15 cellular contexts compared by ENCODE assay signal in genomic region chr12:94536040-94536965, GRCh38.
A peak's percentile ranks its signal among the peaks of the same experiment; 100 is the strongest.
DNase-seq lines count a peak whose midpoint lies in the region; TF ChIP-seq lines count a peak whose summit lies in the region.
"Had no signal": no experiment of that assay in that cellular context is flagged by ENCODE, and none has a peak within 500 bp of the region (broad histone marks: within the 10 kb centered on the region; RNA-seq: fewer than 3 reads in every experiment).

No MANE protein-coding gene starts in this region.

- POLR2A ChIA-PET in HEK293 (lab: Yijun Ruan, JAX) (interaction anchor here (0.5 kb wide), 1 partner anchor 983 kb away, joined by 4 read pairs; no protein-coding TSS in a partner anchor), MCF 10A (lab: Yijun Ruan, JAX) (interaction anchor here (1.1 kb wide), 1 partner anchor 10 kb away, joined by 3 read pairs; no protein-coding TSS in a partner anchor)

- H3F3A ChIP-seq in neural cell (ENCODE audit: insufficient read depth, low read length, poor library complexity, severe bottlenecking), result no peaks in the 10 kb centered on the region

- H3K4me1 Mint-ChIP-seq in endodermal cell (peaks cover 5% of the 10 kb centered on the region), MCF 10A (ENCODE audit: insufficient read depth, unreplicated experiment) (peaks cover 10% of the 10 kb centered on the region)

- no peak for TF ChIP-seq EP300 in neural cell (conservative IDR thresholded peaks at IDR 0.05; ENCODE audit: poor library complexity, severe bottlenecking)

- DNase-seq in NCI-H1417 (lab: John Stamatoyannopoulos, UW), result peak in 2 of 3 experiments; percentile 43 to 46
- DNase-seq in NCI-H1417 treated with DMSO at 0.1 percent for 48 hours (lab: John Stamatoyannopoulos, UW), result no peak
- no peak for DNase-seq in endodermal cell
- no peak for DNase-seq in iPS-NIHi7 (ENCODE audit: extremely low spot score)
- no peak for DNase-seq in testis
- DNase-seq in MCF 10A (ENCODE audit: unreplicated experiment), result no peak
- DNase-seq: 8988T; CD8-positive, alpha-beta memory T cell; GF-D8; HFFc6; KG1; NCI-H1694; SK-N-SH had no signal

- H4K20me1 ChIP-seq in neural cell (ENCODE audit: insufficient read depth), result no peaks in the 10 kb centered on the region

- H3K79me2 ChIP-seq in neural cell (replicated peaks; ENCODE audit: insufficient read depth, low read length), result no peaks in the 10 kb centered on the region

- H2AFZ ChIP-seq in neural cell (ENCODE audit: low read depth, low read length), result no peak overlapping the region

- H3K9me3 Mint-ChIP-seq in endodermal cell (no peaks in the 10 kb centered on the region), MCF 10A (ENCODE audit: unreplicated experiment) (no peaks in the 10 kb centered on the region)
- H3K9me3 Mint-ChIP-seq: CD8-positive, alpha-beta memory T cell; HFFc6 had no signal

- no peaks in the 10 kb centered on the region for H3K27me3 ChIP-seq in endodermal cell (ENCODE audit: control insufficient read depth, insufficient read depth, low read length, poor library complexity, severe bottlenecking)
- no peaks in the 10 kb centered on the region for H3K27me3 ChIP-seq in neural cell (ENCODE audit: insufficient read depth, low read depth, low read length)
- no peaks in the 10 kb centered on the region for H3K27me3 ChIP-seq in testis

- CTCF ChIA-PET in HEK293 (lab: Yijun Ruan, JAX), result interaction anchor here (0.8 kb wide), 1 partner anchor 9 kb away, joined by 3 read pairs; no protein-coding TSS in a partner anchor
- CTCF ChIA-PET in MCF 10A (lab: Yijun Ruan, JAX), result interaction anchor here (2.8 kb wide), 1 partner anchor 402 kb away, joined by 15 read pairs; no protein-coding TSS in a partner anchor

- H3K9me2 ChIP-seq in neural cell (ENCODE audit: insufficient read depth, low read length), result no peaks in the 10 kb centered on the region
- H3K9me2 ChIP-seq: SK-N-SH had no signal

- H3K4me3 Mint-ChIP-seq in endodermal cell (no peak overlapping the region), MCF 10A (ENCODE audit: unreplicated experiment) (no peak overlapping the region)
- H3K4me3 Mint-ChIP-seq: CD8-positive, alpha-beta memory T cell; HFFc6 had no signal

- H3K4me3 ChIP-seq in HEK293 (ENCODE audit: low read depth, low read length) (no peak overlapping the region), endodermal cell (ENCODE audit: low read length) (no peak overlapping the region), neural cell (ENCODE audit: low read length) (no peak overlapping the region), testis (no peak overlapping the region)

- H3K9me3 ChIP-seq in HEK293 (ENCODE audit: control insufficient read depth, insufficient read depth, low read depth, low read length) (no peaks in the 10 kb centered on the region), endodermal cell (ENCODE audit: control insufficient read depth, low read length) (no peaks in the 10 kb centered on the region), neural cell (ENCODE audit: low read length) (no peaks in the 10 kb centered on the region), testis (no peaks in the 10 kb centered on the region)
- H3K9me3 ChIP-seq: SK-N-SH had no signal

- H3K36me3 ChIP-seq in HEK293 (ENCODE audit: control insufficient read depth in 2 of 2, insufficient read depth in 1 of 2, low read length in 2 of 2), result no peaks in the 10 kb centered on the region
- H3K36me3 ChIP-seq in endodermal cell (ENCODE audit: control insufficient read depth, insufficient read depth, low read length), result no peaks in the 10 kb centered on the region
- no peaks in the 10 kb centered on the region for H3K36me3 ChIP-seq in neural cell (ENCODE audit: insufficient read depth, low read length)
- no peaks in the 10 kb centered on the region for H3K36me3 ChIP-seq in testis (ENCODE audit: low read depth, missing control alignments)

- H3K27ac Mint-ChIP-seq in endodermal cell, result no peak overlapping the region
- no peak overlapping the region for H3K27ac Mint-ChIP-seq in MCF 10A (ENCODE audit: low read depth, unreplicated experiment)
- H3K27ac Mint-ChIP-seq: CD8-positive, alpha-beta memory T cell; HFFc6 had no signal

- H3K9ac ChIP-seq in endodermal cell (ENCODE audit: extremely low read depth, low read length, poor library complexity, severe bottlenecking) (no peak overlapping the region), neural cell (ENCODE audit: low read length) (no peak overlapping the region)
- H3K9ac ChIP-seq: SK-N-SH had no signal

- H3K27ac ChIP-seq in HEK293 (ENCODE audit: extremely low read depth, low read depth, low read length), result no peak overlapping the region
- H3K27ac ChIP-seq in endodermal cell (ENCODE audit: low read depth, low read length), result peak overlapping the region; percentile 86
- peak overlapping the region; percentile 87 for H3K27ac ChIP-seq in neural cell (ENCODE audit: low read length)
- no peak overlapping the region for H3K27ac ChIP-seq in testis

- no peaks in the 10 kb centered on the region for H3K36me3 Mint-ChIP-seq in endodermal cell (ENCODE audit: low read depth)
- H3K36me3 Mint-ChIP-seq in MCF 10A (ENCODE audit: insufficient read depth, unreplicated experiment), result peaks cover 5% of the 10 kb centered on the region
- H3K36me3 Mint-ChIP-seq: CD8-positive, alpha-beta memory T cell had no signal

- intact Hi-C loops in testis (cut with DNase I; ENCODE audit: low total_unique reads), result no loop called here
- intact Hi-C loops in MCF 10A (cut with micrococcal nuclease), result no loop called here

- 85 to 94% methylated on average over 4 to 11 of the region's 11 CpGs for WGBS in endodermal cell (ENCODE audit: insufficient coverage in 1 of 2, insufficient read length in 1 of 2), 2 experiments
- WGBS in testis, 2 donors, result 81 to 91% methylated on average over 11 of the region's 11 CpGs

- no TSS peak for BruUV-seq in MCF 10A (replicated peaks; lab: Mats Ljungman, UMichigan)

- no peaks in the 10 kb centered on the region for H3K27me3 Mint-ChIP-seq in endodermal cell (ENCODE audit: insufficient read depth)
- H3K27me3 Mint-ChIP-seq in MCF 10A (ENCODE audit: insufficient read depth, unreplicated experiment), result no peaks in the 10 kb centered on the region

- no peak for TF ChIP-seq POLR2A in testis (IDR thresholded peaks at IDR 0.05)

- no peak for TF ChIP-seq RAD21 in neural cell (conservative IDR thresholded peaks at IDR 0.05)

- H3K4me2 ChIP-seq in neural cell (ENCODE audit: low read length), result no peak overlapping the region
- H3K4me2 ChIP-seq: SK-N-SH had no signal

- H3K4me1 ChIP-seq in HEK293 (ENCODE audit: control insufficient read depth, insufficient read depth, low read length) (no peaks in the 10 kb centered on the region), endodermal cell (ENCODE audit: control insufficient read depth, insufficient read depth, low read length) (no peaks in the 10 kb centered on the region), testis (no peaks in the 10 kb centered on the region)

- TF ChIP-seq CTCF in HEK293 (tag by site-specific recombination; IDR thresholded peaks at IDR 0.05) (no peak), endodermal cell (conservative IDR thresholded peaks at IDR 0.05) (no peak), neural cell (IDR thresholded peaks at IDR 0.05; ENCODE audit: poor library complexity, severe bottlenecking) (no peak), testis (IDR thresholded peaks at IDR 0.05) (no peak), MCF 10A (IDR thresholded peaks at IDR 0.05; ENCODE audit: unreplicated experiment) (no peak)

TF ChIP-seq in HEK293, 187 proteins besides CTCF, POLR2A, EP300 and RAD21:
- 0 out of 2 replicates have a peak, but pooled peaks have one; percentile 37 for TF ChIP-seq ZNF18 (tag by site-specific recombination; IDR thresholded peaks at IDR 0.05)
- TF ChIP-seq GLI4 (tag by site-specific recombination; IDR thresholded peaks at IDR 0.05), result no peak

TF ChIP-seq in neural cell, 6 proteins besides CTCF, POLR2A, EP300 and RAD21:
- TF ChIP-seq REST (IDR thresholded peaks at IDR 0.05; ENCODE audit: borderline replicate concordance) (no peak), MXI1 (conservative IDR thresholded peaks at IDR 0.05; ENCODE audit: poor library complexity, severe bottlenecking) (no peak), POLR2AphosphoS5 (IDR thresholded peaks at IDR 0.05) (no peak), EZH2 (IDR thresholded peaks at IDR 0.05; ENCODE audit: borderline replicate concordance, insufficient read depth, low read length, poor library complexity, severe bottlenecking) (no peak), TAF1 (IDR thresholded peaks at IDR 0.05; ENCODE audit: low read depth) (no peak), SMC3 (conservative IDR thresholded peaks at IDR 0.05; ENCODE audit: poor library complexity) (no peak)

Comparison
In these comparisons a context has a peak if more than half of its experiments do, and no peak if none do; other contexts are left out.
1. DNase-seq: peak in NCI-H1417 (2 of 3); none in NCI-H1417 treated with DMSO at 0.1 percent for 48 hours (single experiment), endodermal cell (single experiment), iPS-NIHi7 (single experiment), testis (single experiment) and MCF 10A (single experiment).
2. H3K27ac ChIP-seq: peak in endodermal cell (single experiment) and neural cell (single experiment); none in HEK293 (single experiment) and testis (0 of 2).